8 cellular contexts compared by ENCODE assay signal in the genomic region with DNA sequence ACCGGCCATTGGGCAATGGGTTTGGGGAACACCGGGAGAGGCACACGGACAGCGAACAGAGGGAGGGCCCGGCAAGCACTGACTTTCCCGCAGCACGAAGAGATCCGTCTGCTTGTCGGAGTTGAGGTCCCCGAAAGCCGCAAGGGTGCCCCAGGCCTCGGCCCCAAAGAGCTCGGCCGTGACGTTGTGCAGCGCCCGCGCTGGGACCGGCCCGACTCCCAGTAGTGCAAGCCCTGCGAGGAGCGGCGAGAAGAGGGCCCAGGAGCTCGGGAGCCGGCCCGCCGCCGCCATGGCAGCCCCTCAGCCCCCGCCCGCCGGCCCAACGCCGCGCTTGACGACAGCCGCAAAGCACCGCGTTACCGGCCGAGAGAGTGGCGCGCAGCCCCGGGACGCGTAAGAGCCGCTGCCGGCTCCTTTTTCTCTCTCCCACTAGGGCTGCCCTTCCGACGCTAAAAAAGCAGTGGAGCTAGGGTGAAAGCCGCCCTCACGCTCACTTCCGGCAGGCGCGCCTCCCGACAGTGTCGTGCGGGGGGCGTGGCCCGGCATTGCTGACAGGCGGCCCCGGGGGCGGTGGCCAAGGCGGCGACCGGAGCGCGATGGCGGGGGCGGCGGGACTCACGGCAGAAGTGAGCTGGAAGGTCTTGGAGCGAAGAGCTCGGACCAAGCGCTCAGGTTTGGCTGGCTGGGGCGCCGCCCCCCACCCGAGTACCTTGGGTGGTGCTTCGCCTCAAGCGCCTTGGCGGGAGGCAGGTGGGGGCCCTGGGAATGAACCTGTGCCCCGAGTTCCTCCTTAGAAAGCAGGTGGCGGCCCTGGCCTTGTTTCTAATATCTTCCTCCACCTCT. TPM values are rescaled to one million over a fixed set of nuclear protein-coding genes. Genes with fewer than 3 reads are reported as not detected.
DNase-seq lines count a peak whose midpoint lies in the region; ATAC-seq and TF ChIP-seq lines count a peak whose summit lies in the region.

A gene (minus strand): TSS at position 309 of the 843 bp plus-strand sequence. CDS start 18 bp downstream, at position 291.
A gene (plus strand): TSS at position 577 of the 843 bp plus-strand sequence. CDS start 20 bp downstream, at position 597.

- no peaks in the 10 kb centered on the region for H3K9me3 Mint-ChIP-seq in activated CD4-positive, alpha-beta T cell treated with anti-CD3 and anti-CD28 coated beads, Interleukin-2, amount 10 ng/mL, durations not matched to agents 7 days and 5 days

- POLR2A ChIA-PET in BJ (lab: Charles Lee), result no interaction called here
- POLR2A ChIA-PET in activated CD4-positive, alpha-beta T cell treated with anti-CD3 and anti-CD28 coated beads, Interleukin-2, amount 10 ng/mL, durations not matched to agents 7 days and 5 days (lab: Charles Lee), result interaction anchor here (0.7 to 1.4 kb wide), 3 partner anchors 50 to 662 kb away, joined by 3 read pairs; no protein-coding TSS in a partner anchor

- no peaks in the 10 kb centered on the region for H3K27me3 Mint-ChIP-seq in activated CD4-positive, alpha-beta T cell treated with anti-CD3 and anti-CD28 coated beads, Interleukin-2, amount 10 ng/mL, durations not matched to agents 7 days and 5 days

- peaks cover 22% of the 10 kb centered on the region for H3K36me3 Mint-ChIP-seq in activated CD4-positive, alpha-beta T cell treated with anti-CD3 and anti-CD28 coated beads, Interleukin-2, amount 10 ng/mL, durations not matched to agents 7 days and 5 days (ENCODE audit: low read depth)

- peak within 1 kb of the TSS; percentile 87 for H3K4me3 ChIP-seq in BJ (ENCODE audit: low read depth, low read length)
- H3K4me3 ChIP-seq in coronary artery, result peak within 1 kb of the TSS; percentile 84

- DNase-seq in BJ (ENCODE audit: low read depth), result peak; percentile 45
- peak; percentile 82 to 94 for DNase-seq in NCI-H526 (lab: John Stamatoyannopoulos, UW)
- DNase-seq in activated CD4-positive, alpha-beta T cell treated with anti-CD3 and anti-CD28 coated beads, Interleukin-2, amount 10 ng/mL, durations not matched to agents 7 days and 5 days, result peak; percentile 95
- DNase-seq in coronary artery (ENCODE audit: low spot score), result peak; percentile 92
- peak; percentile 88 to 95 for DNase-seq in left colon
- peak; percentile 89 to 96 for DNase-seq in stimulated activated CD4-positive, alpha-beta T cell treated with anti-CD3 and anti-CD28 coated beads, Interleukin-1b, Interleukin-23, amount 100 ng/mL, for 4 hours (ENCODE audit: low read depth in 2 of 2)

- H3K36me3 ChIP-seq in BJ (ENCODE audit: control insufficient read depth, insufficient read depth, low read length), result no peaks in the 10 kb centered on the region

- CTCF ChIA-PET in BJ (lab: Yijun Ruan, JAX), result interaction anchor here (0.6 to 1.6 kb wide), 8 partner anchors 10 to 423 kb away, joined by 3 to 4 read pairs (median 3); a partner anchor contains a TSS
- CTCF ChIA-PET in activated CD4-positive, alpha-beta T cell treated with anti-CD3 and anti-CD28 coated beads, Interleukin-2, amount 10 ng/mL, durations not matched to agents 7 days and 5 days (lab: Charles Lee), result interaction anchor here (1.1 to 1.7 kb wide), 4 partner anchors 10 to 423 kb away, joined by 3 to 6 read pairs (median 3); a partner anchor contains a TSS

- H3K4me3 Mint-ChIP-seq in activated CD4-positive, alpha-beta T cell treated with anti-CD3 and anti-CD28 coated beads, Interleukin-2, amount 10 ng/mL, durations not matched to agents 7 days and 5 days, result peak within 1 kb of the TSS; percentile 86

- TF ChIP-seq CTCF in BJ (IDR thresholded peaks at IDR 0.05; ENCODE audit: insufficient read depth, low read depth, low read length) (no peak), coronary artery (IDR thresholded peaks at IDR 0.05) (no peak)

- H3K27me3 ChIP-seq in BJ (ENCODE audit: control insufficient read depth, insufficient read depth, low read length), result no peaks in the 10 kb centered on the region

- peak; percentile 68 for ATAC-seq in HG03378 (IDR thresholded peaks at IDR 0.05; ENCODE audit: unreplicated experiment)
- peak; percentile 92 for ATAC-seq in left colon

- H3K27ac Mint-ChIP-seq in activated CD4-positive, alpha-beta T cell treated with anti-CD3 and anti-CD28 coated beads, Interleukin-2, amount 10 ng/mL, durations not matched to agents 7 days and 5 days, result peak within 1 kb of the TSS; percentile 96

- peaks cover 54% of the 10 kb centered on the region for H3K4me1 Mint-ChIP-seq in activated CD4-positive, alpha-beta T cell treated with anti-CD3 and anti-CD28 coated beads, Interleukin-2, amount 10 ng/mL, durations not matched to agents 7 days and 5 days

- peak; percentile 90 for TF ChIP-seq POLR2A in GM19099 (IDR thresholded peaks at IDR 0.05; ENCODE audit: extremely low read depth, insufficient read length, low read depth)

- intact Hi-C loops in left colon (cut with DNase I, micrococcal nuclease), result no loop called here

- H3K27ac ChIP-seq in coronary artery, result peak within 1 kb of the TSS; percentile 93 to 97

RNA-seq across cellular contexts. Expression of the first gene that starts in this region (rescaled TPM):
- polyA plus RNA-seq in BJ (2011; rRNA removed), result 47.5 and 99.5 TPM in 2 replicates
- 14.1 and 16.6 TPM in 2 replicates for polyA minus RNA-seq in BJ (2011; rRNA and poly(A)+ RNA removed)
- total RNA-seq in activated CD4-positive, alpha-beta T cell treated with anti-CD3 and anti-CD28 coated beads, Interleukin-2, amount 10 ng/mL, durations not matched to agents 7 days and 5 days, result 10 to 100 TPM; 26.7 to 34.7 TPM
- total RNA-seq in left colon, result 10 to 100 TPM; 71.1 to 77.0 TPM

RNA-seq across cellular contexts. Expression of the second gene that starts in this region (rescaled TPM):
- polyA plus RNA-seq in BJ (2011; rRNA removed), result 44.9 and 67.5 TPM in 2 replicates
- 58.1 and 82.8 TPM in 2 replicates for polyA minus RNA-seq in BJ (2011; rRNA and poly(A)+ RNA removed)
- 10 to 100 TPM; 30.1 to 32.2 TPM for total RNA-seq in activated CD4-positive, alpha-beta T cell treated with anti-CD3 and anti-CD28 coated beads, Interleukin-2, amount 10 ng/mL, durations not matched to agents 7 days and 5 days
- 10 to 100 TPM; 90.4 to 91.5 TPM for total RNA-seq in left colon

Comparison
In these comparisons a context has a peak if more than half of its experiments do, and no peak if none do; other contexts are left out.
1. Peak in every context shown above with its lines: DNase-seq, ATAC-seq, H3K4me3 ChIP-seq and H3K27ac ChIP-seq.
2. DNase-seq: peak in every context shown above with its lines; median percentile 95 in activated CD4-positive, alpha-beta T cell treated with anti-CD3 and anti-CD28 coated beads, Interleukin-2, amount 10 ng/mL, durations not matched to agents 7 days and 5 days; 92 in stimulated activated CD4-positive, alpha-beta T cell treated with anti-CD3 and anti-CD28 coated beads, Interleukin-1b, Interleukin-23, amount 100 ng/mL, for 4 hours; 92 in coronary artery; 92 in left colon; 88 in NCI-H526; 45 in BJ.